8 cellular contexts compared by ENCODE assay signal in genomic region chr7:40133561-40134427, GRCh38. TPM values are rescaled to one million over a fixed set of nuclear protein-coding genes. Genes with fewer than 3 reads are reported as not detected.
DNase-seq lines count a peak whose midpoint lies in the region; ATAC-seq and TF ChIP-seq lines count a peak whose summit lies in the region.

No MANE protein-coding gene starts in this region.

- no peak for TF ChIP-seq POLR2A in vagina (IDR thresholded peaks at IDR 0.05)

- DNase-seq in activated naive CD4-positive, alpha-beta T cell treated with anti-CD3 and anti-CD28 coated beads for 36 hours: peak; percentile 9
- no peak for DNase-seq in activated naive CD4-positive, alpha-beta T cell treated with Interleukin-2 at 50 U/mL for 16 hours
- peak; percentile 47 for DNase-seq in OCI-M1 (lab: John Stamatoyannopoulos, UW)
- DNase-seq in dermis blood vessel endothelial cell: peak; percentile 38
- DNase-seq in lung (ENCODE audit: low spot score): no peak
- no peak for DNase-seq in vagina (ENCODE audit: extremely low spot score in 2 of 2)
- no peak for DNase-seq in SHP77 treated with DMSO at 0.1 percent for 48 hours (lab: John Stamatoyannopoulos, UW)

- H3K27ac ChIP-seq in lung (ENCODE audit: low read depth in 1 of 2, low read length in 1 of 2): peak overlapping the region; percentile 89 to 93
- peak overlapping the region; percentile 89 for H3K27ac ChIP-seq in vagina

- H3K4me3 Mint-ChIP-seq in activated naive CD4-positive, alpha-beta T cell treated with anti-CD3 and anti-CD28 coated beads for 36 hours: peak overlapping the region; percentile 93

- peaks cover 10% of the 10 kb centered on the region for H3K36me3 Mint-ChIP-seq in activated naive CD4-positive, alpha-beta T cell treated with anti-CD3 and anti-CD28 coated beads for 36 hours (ENCODE audit: low read depth)

- peaks cover 5% of the 10 kb centered on the region in 2 donors for H3K4me1 ChIP-seq in lung (ENCODE audit: control insufficient read depth in 2 of 2, insufficient read depth in 2 of 2, low read length in 2 of 2)
- peaks cover 39% of the 10 kb centered on the region for H3K4me1 ChIP-seq in vagina

- H3K4me1 Mint-ChIP-seq in activated naive CD4-positive, alpha-beta T cell treated with anti-CD3 and anti-CD28 coated beads for 36 hours (ENCODE audit: low read depth): peaks cover 29% of the 10 kb centered on the region

- peak overlapping the region; percentile 89 for H3K27ac Mint-ChIP-seq in activated naive CD4-positive, alpha-beta T cell treated with anti-CD3 and anti-CD28 coated beads for 36 hours

- intact Hi-C loops in activated naive CD4-positive, alpha-beta T cell treated with anti-CD3 and anti-CD28 coated beads for 36 hours (cut with micrococcal nuclease): loop anchor here (1.0 to 10.0 kb wide), 9 partner anchors 81 to 1959 kb away; partner anchors contain the start of genes RALA, STARD3NL and YAE1
- intact Hi-C loops in vagina (cut with DNase I): no loop called here

- no peak for TF ChIP-seq CTCF in lung (IDR thresholded peaks at IDR 0.05; ENCODE audit: control extremely low read depth, extremely low read depth)
- TF ChIP-seq CTCF in vagina (IDR thresholded peaks at IDR 0.05): no peak

- H3K27me3 Mint-ChIP-seq in activated naive CD4-positive, alpha-beta T cell treated with anti-CD3 and anti-CD28 coated beads for 36 hours (ENCODE audit: low read depth): no peaks in the 10 kb centered on the region

- peak overlapping the region; percentile 97 for H3K4me3 ChIP-seq in lung
- peak overlapping the region; percentile 85 to 96 for H3K4me3 ChIP-seq in vagina

- peaks cover 0 to 2% of the 10 kb centered on the region in 2 donors for H3K36me3 ChIP-seq in lung (ENCODE audit: control insufficient read depth in 2 of 2, insufficient read depth in 2 of 2, low read length in 2 of 2)
- no peaks in the 10 kb centered on the region for H3K36me3 ChIP-seq in vagina

- H3K9me3 ChIP-seq in lung (ENCODE audit: control insufficient read depth in 2 of 2, insufficient read depth in 1 of 2, low read length in 1 of 2) (no peaks in the 10 kb centered on the region), vagina (no peaks in the 10 kb centered on the region)

- WGBS in lung, 2 donors: 1 to 2% methylated on average over 30 to 36 of the region's 36 CpGs

- H3K27me3 ChIP-seq in lung (ENCODE audit: control insufficient read depth, insufficient read depth) (no peaks in the 10 kb centered on the region), vagina (no peaks in the 10 kb centered on the region)

- ATAC-seq in HG02759 (IDR thresholded peaks at IDR 0.05; ENCODE audit: unreplicated experiment): peak; percentile 3
- peak; percentile 65 for ATAC-seq in lung (ENCODE audit: insufficient read depth, low FRiP score)

- CTCF ChIA-PET in activated naive CD4-positive, alpha-beta T cell treated with anti-CD3 and anti-CD28 coated beads for 36 hours (lab: Charles Lee): interaction anchor here (0.5 to 2.4 kb wide), 7 partner anchors 8 to 237 kb away, joined by 3 to 9 read pairs (median 3); partner anchors contain the start of gene CDK13

- H3K9me3 Mint-ChIP-seq in activated naive CD4-positive, alpha-beta T cell treated with anti-CD3 and anti-CD28 coated beads for 36 hours: no peaks in the 10 kb centered on the region

RNA-seq across cellular contexts. Expression of gene MPLKIP, which starts 0.6 kb away (rescaled TPM):
- total RNA-seq in activated naive CD4-positive, alpha-beta T cell treated with anti-CD3 and anti-CD28 coated beads for 36 hours: 10 to 100 TPM; 38.1 to 38.8 TPM
- total RNA-seq in dermis blood vessel endothelial cell (12.5 and 19.1 TPM in 2 replicates), lung (10 to 100 TPM; 26.3 to 27.1 TPM), vagina (32.4 TPM)
- 10 to 100 TPM; 37.6 to 39.3 TPM for polyA plus RNA-seq in lung

RNA-seq across cellular contexts. Expression of gene SUGCT, which starts 1.0 kb away (rescaled TPM):
- total RNA-seq in activated naive CD4-positive, alpha-beta T cell treated with anti-CD3 and anti-CD28 coated beads for 36 hours: 1 to 10 TPM in 1 of 2 experiments, under 1 TPM in 1; 0.81 to 1.2 TPM
- total RNA-seq in dermis blood vessel endothelial cell: 0.47 and 1.0 TPM in 2 replicates
- total RNA-seq in lung: 1 to 10 TPM; 1.7 to 4.2 TPM
- 1 to 10 TPM in 1 of 2 donors, under 1 TPM in 1; 0.23 to 1.8 TPM for polyA plus RNA-seq in lung
- 2.2 TPM for total RNA-seq in vagina

Comparison
In these comparisons a context has a peak if more than half of its experiments do, and no peak if none do; other contexts are left out.
1. DNase-seq: peak in activated naive CD4-positive, alpha-beta T cell treated with anti-CD3 and anti-CD28 coated beads for 36 hours (single experiment), OCI-M1 (single experiment) and dermis blood vessel endothelial cell (single experiment); none in activated naive CD4-positive, alpha-beta T cell treated with Interleukin-2 at 50 U/mL for 16 hours (single experiment), lung (single experiment), vagina (0 of 2) and SHP77 treated with DMSO at 0.1 percent for 48 hours (single experiment).